ENCODE assay signal across 8 cellular contexts in genomic region chr4:2962099-2962455, GRCh38.
DNase-seq lines count a peak whose midpoint lies in the region; ATAC-seq, FAIRE-seq and TF ChIP-seq lines count a peak whose summit lies in the region.

No MANE protein-coding gene starts in this region.

- peak overlapping the region; percentile 84 for H3K4me3 ChIP-seq in iPS-18c (ENCODE audit: insufficient read depth, low read depth, low read length)

- DNase-seq in CD1c-positive myeloid dendritic cell (ENCODE audit: extremely low spot score) (peak; percentile 17), D721Med (ENCODE audit: insufficient read length, low spot score) (no peak), HCEC 1CT (no peak)
- DNase-seq in activated CD8-positive, alpha-beta memory T cell treated with anti-CD3 and anti-CD28 coated beads, Interleukin-2, amount 50 U/mL, for 48 hours = peak; percentile 86
- DNase-seq in stimulated activated CD8-positive, alpha-beta memory T cell treated with anti-CD3 and anti-CD28 coated beads, Interleukin-15, amount 100 ng/mL, for 48 hours (ENCODE audit: low read depth in 2 of 2) = peak; percentile 61 to 78

- no peak for TF ChIP-seq CTCF in D721Med (IDR thresholded peaks at IDR 0.05; ENCODE audit: insufficient read depth, missing control alignments)

- FAIRE-seq in D721Med (lab: Jason Lieb, UNC) = no peak

- peak; percentile 24 for ATAC-seq in HG02885 (IDR thresholded peaks at IDR 0.05; ENCODE audit: poor library complexity, unreplicated experiment)
- ATAC-seq in GM21423 (IDR thresholded peaks at IDR 0.05; ENCODE audit: unreplicated experiment) = no peak

- peaks cover 6% of the 10 kb centered on the region for H3K9me3 ChIP-seq in iPS-18c (ENCODE audit: control insufficient read depth, insufficient read depth, low read length)

Comparison
In these comparisons a context has a peak if more than half of its experiments do, and no peak if none do; other contexts are left out.
1. DNase-seq: peak in CD1c-positive myeloid dendritic cell (single experiment), activated CD8-positive, alpha-beta memory T cell treated with anti-CD3 and anti-CD28 coated beads, Interleukin-2, amount 50 U/mL, for 48 hours (single experiment) and stimulated activated CD8-positive, alpha-beta memory T cell treated with anti-CD3 and anti-CD28 coated beads, Interleukin-15, amount 100 ng/mL, for 48 hours (2 of 2); none in D721Med (single experiment) and HCEC 1CT (single experiment).